In the genomic region with DNA sequence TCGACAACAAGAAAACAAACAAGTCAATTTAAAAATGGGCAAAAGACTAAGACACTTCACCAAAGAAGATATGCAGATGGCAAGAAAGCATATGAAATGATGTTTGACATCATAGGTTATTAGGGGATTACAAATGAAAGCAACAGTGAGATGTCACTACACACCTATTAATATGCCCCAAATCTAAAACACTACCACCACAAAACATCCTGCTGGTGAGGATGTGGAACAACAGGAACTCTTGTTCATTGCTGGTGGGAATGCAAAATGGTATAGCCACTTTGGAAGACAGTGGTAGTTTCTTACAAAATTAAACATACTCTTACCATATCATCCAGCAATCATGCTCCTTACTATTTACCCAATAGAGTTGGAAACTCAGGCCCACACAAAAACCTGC, we compare ENCODE assay signal across 1 cellular context.
TF ChIP-seq lines count a peak whose summit lies in the region.

No MANE protein-coding gene starts in this region.

TF ChIP-seq in HCT116, 20 proteins besides CTCF, POLR2A, EP300 and RAD21 (continued from another document):
- no peak for TF ChIP-seq ZNF274 (IDR thresholded peaks at IDR 0.05; ENCODE audit: low read depth, low read length)
- TF ChIP-seq, protein P1, sequence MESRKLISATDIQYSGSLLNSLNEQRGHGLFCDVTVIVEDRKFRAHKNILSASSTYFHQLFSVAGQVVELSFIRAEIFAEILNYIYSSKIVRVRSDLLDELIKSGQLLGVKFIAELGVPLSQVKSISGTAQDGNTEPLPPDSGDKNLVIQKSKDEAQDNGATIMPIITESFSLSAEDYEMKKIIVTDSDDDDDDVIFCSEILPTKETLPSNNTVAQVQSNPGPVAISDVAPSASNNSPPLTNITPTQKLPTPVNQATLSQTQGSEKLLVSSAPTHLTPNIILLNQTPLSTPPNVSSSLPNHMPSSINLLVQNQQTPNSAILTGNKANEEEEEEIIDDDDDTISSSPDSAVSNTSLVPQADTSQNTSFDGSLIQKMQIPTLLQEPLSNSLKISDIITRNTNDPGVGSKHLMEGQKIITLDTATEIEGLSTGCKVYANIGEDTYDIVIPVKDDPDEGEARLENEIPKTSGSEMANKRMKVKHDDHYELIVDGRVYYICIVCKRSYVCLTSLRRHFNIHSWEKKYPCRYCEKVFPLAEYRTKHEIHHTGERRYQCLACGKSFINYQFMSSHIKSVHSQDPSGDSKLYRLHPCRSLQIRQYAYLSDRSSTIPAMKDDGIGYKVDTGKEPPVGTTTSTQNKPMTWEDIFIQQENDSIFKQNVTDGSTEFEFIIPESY (IDR thresholded peaks at IDR 0.05; ENCODE audit: extremely low read depth, insufficient replicate concordance, low read length) = no peak
- TF ChIP-seq ELF1 (IDR thresholded peaks at IDR 0.05; ENCODE audit: borderline replicate concordance, low read depth) = no peak
- TF ChIP-seq, protein P2, sequence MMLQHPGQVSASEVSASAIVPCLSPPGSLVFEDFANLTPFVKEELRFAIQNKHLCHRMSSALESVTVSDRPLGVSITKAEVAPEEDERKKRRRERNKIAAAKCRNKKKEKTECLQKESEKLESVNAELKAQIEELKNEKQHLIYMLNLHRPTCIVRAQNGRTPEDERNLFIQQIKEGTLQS (IDR thresholded peaks at IDR 0.05) = no peak
- TF ChIP-seq ZFX (IDR thresholded peaks at IDR 0.05) = no peak
- TF ChIP-seq EZH2 (IDR thresholded peaks at IDR 0.05) = no peak
- TF ChIP-seq SIN3A (IDR thresholded peaks at IDR 0.05; ENCODE audit: low read depth) = no peak
